10 cellular contexts compared by ENCODE assay signal in genomic region chr15:58568157-58568571, GRCh38.
A peak's percentile ranks its signal among the peaks of the same experiment; 100 is the strongest.
DNase-seq lines count a peak whose midpoint lies in the region; ATAC-seq and TF ChIP-seq lines count a peak whose summit lies in the region.
"Had no signal": no experiment of that assay in that cellular context is flagged by ENCODE, and none has a peak within 500 bp of the region (broad histone marks: within the 10 kb centered on the region; RNA-seq: fewer than 3 reads in every experiment).

No MANE protein-coding gene starts in this region.

- no TSS peak for BruUV-seq in A673 (replicated peaks; lab: Mats Ljungman, UMichigan)

- H3K36me3 ChIP-seq in A673 (ENCODE audit: insufficient read depth, low read length, poor library complexity, severe bottlenecking), result no peaks in the 10 kb centered on the region

- H3K4me3 ChIP-seq in A673 (ENCODE audit: low read depth, low read length, poor library complexity, severe bottlenecking), result no peak overlapping the region

- no peak for ATAC-seq in GM18867 (IDR thresholded peaks at IDR 0.05; ENCODE audit: unreplicated experiment)

- intact Hi-C loops in A673 (cut with micrococcal nuclease; ENCODE audit: unreplicated experiment), result no loop called here

- DNase-seq in A673 (ENCODE audit: low spot score) (peak; percentile 21), HT-29 (ENCODE audit: low spot score) (peak; percentile 82), UCSD-AML1 (lab: John Stamatoyannopoulos, UW; ENCODE audit: unreplicated experiment) (peak; percentile 35), kidney tubule cell (ENCODE audit: low spot score) (peak; percentile 66), DMS114 treated with DMSO at 0.1 percent for 48 hours (lab: John Stamatoyannopoulos, UW; ENCODE audit: unreplicated experiment) (no peak), NCI-H146 (lab: John Stamatoyannopoulos, UW) (no peak)
- DNase-seq in activated CD4-positive, alpha-beta T cell treated with anti-CD3 and anti-CD28 coated beads for 48 hours, result no peak
- DNase-seq: activated B cell treated with CpG ODN at 0.5 μM for 24 hours; central memory CD4-positive, alpha-beta T cell had no signal

- no peak overlapping the region for H3K27ac ChIP-seq in A673 (ENCODE audit: low read depth, low read length, poor library complexity, severe bottlenecking)

- H3K4me1 ChIP-seq in A673 (ENCODE audit: insufficient read depth, low read length, poor library complexity, severe bottlenecking), result no peaks in the 10 kb centered on the region

- POLR2A ChIA-PET in A673 (lab: Charles Lee; ENCODE audit: low non-redundant PET), result no interaction called here

- no peaks in the 10 kb centered on the region for H3K27me3 ChIP-seq in A673 (replicated peaks; ENCODE audit: insufficient read depth, low read depth, low read length, poor library complexity)

- no peak for TF ChIP-seq CTCF in A673 (conservative IDR thresholded peaks at IDR 0.05; ENCODE audit: low read depth, low read length)

- H3K9me3 ChIP-seq in A673 (ENCODE audit: low read depth, low read length, poor library complexity, severe bottlenecking), result no peaks in the 10 kb centered on the region

- CTCF ChIA-PET in A673 (lab: Charles Lee), result no interaction called here

Comparison
In these comparisons a context has a peak if more than half of its experiments do, and no peak if none do; other contexts are left out.
1. DNase-seq: peak in A673 (single experiment), HT-29 (single experiment), UCSD-AML1 (single experiment) and kidney tubule cell (single experiment); none in DMS114 treated with DMSO at 0.1 percent for 48 hours (single experiment), activated CD4-positive, alpha-beta T cell treated with anti-CD3 and anti-CD28 coated beads for 48 hours (single experiment) and NCI-H146 (single experiment).